In the genomic region with DNA sequence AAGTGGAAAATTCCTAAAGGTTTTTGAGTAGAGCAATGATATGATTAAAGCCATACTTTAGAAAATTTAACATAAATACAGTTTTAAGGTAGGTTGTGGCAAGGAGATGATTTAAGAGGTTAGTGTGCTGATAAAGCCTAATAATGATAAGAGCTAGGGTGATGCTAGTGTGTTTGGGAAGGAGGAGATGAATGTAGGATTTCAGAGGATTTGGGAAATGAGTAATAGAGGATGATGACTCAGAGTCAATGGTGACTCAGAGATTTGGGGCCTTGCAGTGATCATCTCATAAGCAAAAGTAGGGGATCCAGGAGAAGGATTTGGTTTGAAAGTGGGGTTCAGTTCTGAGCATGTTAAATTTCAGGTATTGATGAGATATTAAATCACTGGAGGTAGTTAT, we compare ENCODE assay signal across 9 cellular contexts. TPM values are rescaled to one million over a fixed set of nuclear protein-coding genes. Genes with fewer than 3 reads are reported as not detected.
A peak's percentile ranks its signal among the peaks of the same experiment; 100 is the strongest.
DNase-seq lines count a peak whose midpoint lies in the region; ATAC-seq and TF ChIP-seq lines count a peak whose summit lies in the region.
"Had no signal": no experiment of that assay in that cellular context is flagged by ENCODE, and none has a peak within 500 bp of the region (broad histone marks: within the 10 kb centered on the region; RNA-seq: fewer than 3 reads in every experiment).

No MANE protein-coding gene starts in this region.

- CTCF ChIA-PET in activated CD8-positive, alpha-beta T cell treated with anti-CD3 and anti-CD28 coated beads for 36 hours (lab: Charles Lee), result interaction anchor here (1.2 kb wide), 1 partner anchor 24 kb away, joined by 3 read pairs; a partner anchor contains a TSS
- CTCF ChIA-PET in activated CD8-positive, alpha-beta T cell treated with anti-CD3 and anti-CD28 coated beads, Interleukin-2, amount 10 ng/mL, durations not matched to agents 7 days and 5 days (lab: Charles Lee), result no interaction called here

- peak; percentile 68 for ATAC-seq in activated CD8-positive, alpha-beta T cell treated with anti-CD3 and anti-CD28 coated beads for 36 hours
- no peak for ATAC-seq in activated CD8-positive, alpha-beta T cell treated with anti-CD3 and anti-CD28 coated beads, Interleukin-2, amount 10 ng/mL, durations not matched to agents 7 days and 5 days
- peak; percentile 93 for ATAC-seq in RWPE2 (ENCODE audit: low read depth)
- ATAC-seq in stimulated activated effector memory CD8-positive, alpha-beta T cell treated with anti-CD3 and anti-CD28 coated beads, Interleukin-12 subunit alpha, Interleukin-12 subunit beta, amount 100 ng/mL, for 72 hours, result peak; percentile 74

- H3K36me3 ChIP-seq in RWPE2 (ENCODE audit: low read depth), result peaks cover 95% of the 10 kb centered on the region
- peaks cover 6% of the 10 kb centered on the region for H3K36me3 ChIP-seq in fibroblast of lung (ENCODE audit: control insufficient read depth, insufficient read depth, low read length)
- H3K36me3 ChIP-seq in stomach, result peaks cover 57 to 100% (median 100%) of the 10 kb centered on the region in 4 donors

- no peak overlapping the region for H3K27ac Mint-ChIP-seq in activated CD8-positive, alpha-beta T cell treated with anti-CD3 and anti-CD28 coated beads for 36 hours
- H3K27ac Mint-ChIP-seq in activated CD8-positive, alpha-beta T cell treated with anti-CD3 and anti-CD28 coated beads, Interleukin-2, amount 10 ng/mL, durations not matched to agents 7 days and 5 days, result no peak overlapping the region
- H3K27ac Mint-ChIP-seq in stimulated activated effector memory CD8-positive, alpha-beta T cell treated with anti-CD3 and anti-CD28 coated beads, Interleukin-12 subunit alpha, Interleukin-12 subunit beta, amount 100 ng/mL, for 72 hours, result no peak overlapping the region
- no peak overlapping the region for H3K27ac Mint-ChIP-seq in progenitor cell of endocrine pancreas
- H3K27ac Mint-ChIP-seq: stimulated activated naive CD8-positive, alpha-beta T cell treated with anti-CD3 and anti-CD28 coated beads, Interleukin-15, Interleukin-2, amounts not matched to agents 100 ng/mL and 50 ng/mL, for 24 hours had no signal

- H3K27me3 ChIP-seq in RWPE2 (ENCODE audit: insufficient read depth, poor library complexity, severe bottlenecking), result no peaks in the 10 kb centered on the region
- no peaks in the 10 kb centered on the region for H3K27me3 ChIP-seq in fibroblast of lung (ENCODE audit: control insufficient read depth, insufficient read depth, low read length)
- no peaks in the 10 kb centered on the region for H3K27me3 ChIP-seq in stomach

- H3K4me3 Mint-ChIP-seq in activated CD8-positive, alpha-beta T cell treated with anti-CD3 and anti-CD28 coated beads for 36 hours, result no peak overlapping the region
- no peak overlapping the region for H3K4me3 Mint-ChIP-seq in activated CD8-positive, alpha-beta T cell treated with anti-CD3 and anti-CD28 coated beads, Interleukin-2, amount 10 ng/mL, durations not matched to agents 7 days and 5 days
- H3K4me3 Mint-ChIP-seq in stimulated activated effector memory CD8-positive, alpha-beta T cell treated with anti-CD3 and anti-CD28 coated beads, Interleukin-12 subunit alpha, Interleukin-12 subunit beta, amount 100 ng/mL, for 72 hours, result no peak overlapping the region
- no peak overlapping the region for H3K4me3 Mint-ChIP-seq in progenitor cell of endocrine pancreas (ENCODE audit: low read depth)
- H3K4me3 Mint-ChIP-seq: stimulated activated naive CD8-positive, alpha-beta T cell treated with anti-CD3 and anti-CD28 coated beads, Interleukin-15, Interleukin-2, amounts not matched to agents 100 ng/mL and 50 ng/mL, for 24 hours had no signal

- H3K9me3 ChIP-seq in RWPE2 (ENCODE audit: severe bottlenecking), result no peaks in the 10 kb centered on the region
- no peaks in the 10 kb centered on the region for H3K9me3 ChIP-seq in fibroblast of lung (ENCODE audit: control insufficient read depth, insufficient read depth, low read depth, low read length)
- H3K9me3 ChIP-seq in stomach, result no peaks in the 10 kb centered on the region

- H3K79me2 ChIP-seq in fibroblast of lung (ENCODE audit: control insufficient read depth, insufficient read depth, low read length), result no peaks in the 10 kb centered on the region

- no peak overlapping the region for H2AFZ ChIP-seq in fibroblast of lung (ENCODE audit: low read length)

- H3K36me3 Mint-ChIP-seq in activated CD8-positive, alpha-beta T cell treated with anti-CD3 and anti-CD28 coated beads for 36 hours (ENCODE audit: low read depth), result peaks cover 29% of the 10 kb centered on the region
- H3K36me3 Mint-ChIP-seq in activated CD8-positive, alpha-beta T cell treated with anti-CD3 and anti-CD28 coated beads, Interleukin-2, amount 10 ng/mL, durations not matched to agents 7 days and 5 days (ENCODE audit: low read depth), result peaks cover 55% of the 10 kb centered on the region
- no peaks in the 10 kb centered on the region for H3K36me3 Mint-ChIP-seq in stimulated activated effector memory CD8-positive, alpha-beta T cell treated with anti-CD3 and anti-CD28 coated beads, Interleukin-12 subunit alpha, Interleukin-12 subunit beta, amount 100 ng/mL, for 72 hours
- peaks cover 25% of the 10 kb centered on the region for H3K36me3 Mint-ChIP-seq in progenitor cell of endocrine pancreas (ENCODE audit: insufficient read depth)

- H3K9me3 Mint-ChIP-seq in activated CD8-positive, alpha-beta T cell treated with anti-CD3 and anti-CD28 coated beads for 36 hours, result no peaks in the 10 kb centered on the region
- H3K9me3 Mint-ChIP-seq in activated CD8-positive, alpha-beta T cell treated with anti-CD3 and anti-CD28 coated beads, Interleukin-2, amount 10 ng/mL, durations not matched to agents 7 days and 5 days (ENCODE audit: insufficient read depth), result no peaks in the 10 kb centered on the region
- H3K9me3 Mint-ChIP-seq in stimulated activated effector memory CD8-positive, alpha-beta T cell treated with anti-CD3 and anti-CD28 coated beads, Interleukin-12 subunit alpha, Interleukin-12 subunit beta, amount 100 ng/mL, for 72 hours, result no peaks in the 10 kb centered on the region
- no peaks in the 10 kb centered on the region for H3K9me3 Mint-ChIP-seq in progenitor cell of endocrine pancreas (ENCODE audit: low read depth)
- H3K9me3 Mint-ChIP-seq: stimulated activated naive CD8-positive, alpha-beta T cell treated with anti-CD3 and anti-CD28 coated beads, Interleukin-15, Interleukin-2, amounts not matched to agents 100 ng/mL and 50 ng/mL, for 24 hours had no signal

- no peaks in the 10 kb centered on the region for H4K20me1 ChIP-seq in fibroblast of lung (ENCODE audit: control insufficient read depth, extremely low read depth, insufficient read depth, low read length)

- no peak for DNase-seq in activated CD8-positive, alpha-beta T cell treated with anti-CD3 and anti-CD28 coated beads for 36 hours
- no peak for DNase-seq in activated CD8-positive, alpha-beta T cell treated with anti-CD3 and anti-CD28 coated beads, Interleukin-2, amount 10 ng/mL, durations not matched to agents 7 days and 5 days
- DNase-seq in RWPE2 (ENCODE audit: low spot score) (no peak), fibroblast of lung (ENCODE audit: low read depth in 2 of 2) (peak; percentile 70 to 87), stomach (no peak), NCI-H446 treated with DMSO at 0.1 percent for 48 hours (lab: John Stamatoyannopoulos, UW) (no peak), progenitor cell of endocrine pancreas (ENCODE audit: low spot score, unreplicated experiment) (no peak)
- no peak for DNase-seq in stimulated activated effector memory CD8-positive, alpha-beta T cell treated with anti-CD3 and anti-CD28 coated beads, Interleukin-12 subunit alpha, Interleukin-12 subunit beta, amount 100 ng/mL, for 72 hours (ENCODE audit: low spot score in 2 of 2)

- intact Hi-C loops in activated CD8-positive, alpha-beta T cell treated with anti-CD3 and anti-CD28 coated beads for 36 hours (cut with micrococcal nuclease), result no loop called here
- intact Hi-C loops in stomach (cut with DNase I; ENCODE audit: low total_unique reads), result no loop called here

- H3K4me3 ChIP-seq in RWPE2 (ENCODE audit: severe bottlenecking) (no peak overlapping the region), fibroblast of lung (replicated peaks in 1 of 4; ENCODE audit: control extremely low read depth in 1 of 4, insufficient read depth in 1 of 4, low read depth in 3 of 4, low read length in 4 of 4) (no peak overlapping the region), stomach (no peak overlapping the region)

- no peaks in the 10 kb centered on the region for H3K27me3 Mint-ChIP-seq in activated CD8-positive, alpha-beta T cell treated with anti-CD3 and anti-CD28 coated beads for 36 hours
- no peaks in the 10 kb centered on the region for H3K27me3 Mint-ChIP-seq in activated CD8-positive, alpha-beta T cell treated with anti-CD3 and anti-CD28 coated beads, Interleukin-2, amount 10 ng/mL, durations not matched to agents 7 days and 5 days (ENCODE audit: low read depth)
- no peaks in the 10 kb centered on the region for H3K27me3 Mint-ChIP-seq in progenitor cell of endocrine pancreas
- H3K27me3 Mint-ChIP-seq: stimulated activated naive CD8-positive, alpha-beta T cell treated with anti-CD3 and anti-CD28 coated beads, Interleukin-15, Interleukin-2, amounts not matched to agents 100 ng/mL and 50 ng/mL, for 24 hours had no signal

- H3K27ac ChIP-seq in RWPE2 (ENCODE audit: poor library complexity, severe bottlenecking), result peak overlapping the region; percentile 50
- H3K27ac ChIP-seq in fibroblast of lung (ENCODE audit: insufficient read depth, low read length), result peak overlapping the region; percentile 15
- peak overlapping the region in 1 of 5 donors; percentile 60 for H3K27ac ChIP-seq in stomach

- no peak for TF ChIP-seq CTCF in activated CD8-positive, alpha-beta T cell treated with anti-CD3 and anti-CD28 coated beads for 36 hours (IDR thresholded peaks at IDR 0.05)
- TF ChIP-seq CTCF in RWPE2 (IDR thresholded peaks at IDR 0.05; ENCODE audit: poor library complexity, severe bottlenecking) (no peak), fibroblast of lung (conservative IDR thresholded peaks at IDR 0.05 in 1 of 2, IDR thresholded peaks at IDR 0.05 in 1 of 2; ENCODE audit: low read depth in 1 of 2, low read length in 2 of 2) (no peak), stomach (IDR thresholded peaks at IDR 0.05) (no peak), progenitor cell of endocrine pancreas (IDR thresholded peaks at IDR 0.05; ENCODE audit: unreplicated experiment) (no peak)

- H3K4me1 Mint-ChIP-seq in activated CD8-positive, alpha-beta T cell treated with anti-CD3 and anti-CD28 coated beads for 36 hours (ENCODE audit: low read depth), result peaks cover 20% of the 10 kb centered on the region
- H3K4me1 Mint-ChIP-seq in activated CD8-positive, alpha-beta T cell treated with anti-CD3 and anti-CD28 coated beads, Interleukin-2, amount 10 ng/mL, durations not matched to agents 7 days and 5 days (ENCODE audit: low read depth), result no peaks in the 10 kb centered on the region
- H3K4me1 Mint-ChIP-seq in stimulated activated effector memory CD8-positive, alpha-beta T cell treated with anti-CD3 and anti-CD28 coated beads, Interleukin-12 subunit alpha, Interleukin-12 subunit beta, amount 100 ng/mL, for 72 hours, result peaks cover 19% of the 10 kb centered on the region
- no peaks in the 10 kb centered on the region for H3K4me1 Mint-ChIP-seq in progenitor cell of endocrine pancreas (ENCODE audit: low read depth)

- no peak for TF ChIP-seq EP300 in stomach (IDR thresholded peaks at IDR 0.05)

- POLR2A ChIA-PET in activated CD8-positive, alpha-beta T cell treated with anti-CD3 and anti-CD28 coated beads for 36 hours (lab: Charles Lee), result no interaction called here
- POLR2A ChIA-PET in activated CD8-positive, alpha-beta T cell treated with anti-CD3 and anti-CD28 coated beads, Interleukin-2, amount 10 ng/mL, durations not matched to agents 7 days and 5 days (lab: Charles Lee), result no interaction called here

- no peak overlapping the region for H3K4me2 ChIP-seq in fibroblast of lung (ENCODE audit: extremely low read depth, insufficient read depth, low read length)

- H3K4me1 ChIP-seq in RWPE2 (ENCODE audit: insufficient read depth, poor library complexity, severe bottlenecking) (peaks cover 9% of the 10 kb centered on the region), fibroblast of lung (ENCODE audit: control insufficient read depth, extremely low read depth, insufficient read depth, low read length) (peaks cover 11% of the 10 kb centered on the region), stomach (peaks cover 0 to 4% (median 0%) of the 10 kb centered on the region in 4 donors)

- no peak for TF ChIP-seq POLR2A in stomach (IDR thresholded peaks at IDR 0.05)

- no peak overlapping the region for H3K9ac ChIP-seq in fibroblast of lung (ENCODE audit: insufficient read depth, low read length)

RNA-seq across cellular contexts. Expression of a gene that starts 23.3 kb away (rescaled TPM):
- total RNA-seq in activated CD8-positive, alpha-beta T cell treated with anti-CD3 and anti-CD28 coated beads for 36 hours, result 10 to 100 TPM; 76.9 to 87.1 TPM
- total RNA-seq in activated CD8-positive, alpha-beta T cell treated with anti-CD3 and anti-CD28 coated beads, Interleukin-2, amount 10 ng/mL, durations not matched to agents 7 days and 5 days, result 10 to 100 TPM; 33.6 to 34.9 TPM
- total RNA-seq in fibroblast of lung, result 23.3 and 23.6 TPM in 2 replicates
- polyA plus RNA-seq in fibroblast of lung, result 38.2 and 44.2 TPM in 2 replicates
- polyA plus RNA-seq in fibroblast of lung (2012), result 24.3 and 27.7 TPM in 2 replicates
- 13.9 and 28.7 TPM in 2 replicates for polyA minus RNA-seq in fibroblast of lung (ENCODE audit: low replicate concordance)
- 10 to 100 TPM; 22.6 to 84.9 (median 50.4) TPM for total RNA-seq in stomach
- 10 to 100 TPM; 28.0 to 34.1 (median 32.2) TPM for polyA plus RNA-seq in stomach
- 39.0 and 39.4 TPM in 2 replicates for total RNA-seq in progenitor cell of endocrine pancreas

RNA-seq across cellular contexts. Expression of a gene that starts 40.8 kb away (rescaled TPM):
- total RNA-seq in activated CD8-positive, alpha-beta T cell treated with anti-CD3 and anti-CD28 coated beads for 36 hours, result under 1 TPM; 0.11 to 0.27 TPM
- under 1 TPM in 1 of 2 experiments, not detected in 1; 0.81 TPM for total RNA-seq in activated CD8-positive, alpha-beta T cell treated with anti-CD3 and anti-CD28 coated beads, Interleukin-2, amount 10 ng/mL, durations not matched to agents 7 days and 5 days
- total RNA-seq in fibroblast of lung, result 4.1 TPM in 2 replicates
- polyA plus RNA-seq in fibroblast of lung, result 107 and 600 TPM in 2 replicates
- polyA plus RNA-seq in fibroblast of lung (2012), result 118 and 780 TPM in 2 replicates
- 95.8 and 1,122 TPM in 2 replicates for polyA minus RNA-seq in fibroblast of lung (ENCODE audit: low replicate concordance)
- total RNA-seq in stomach, result 1,000 to 10,000 TPM in 2 of 5 donors, 100 to 1,000 TPM in 3; 444 to 2,977 (median 978) TPM
- 1,000 to 10,000 TPM in 1 of 3 donors, 100 to 1,000 TPM in 2; 143 to 1,485 (median 206) TPM for polyA plus RNA-seq in stomach
- 0.19 and 0.31 TPM in 2 replicates for total RNA-seq in progenitor cell of endocrine pancreas

Comparison
In these comparisons a context has a peak if more than half of its experiments do, and no peak if none do; other contexts are left out.
1. DNase-seq: peak in fibroblast of lung (2 of 2); none in activated CD8-positive, alpha-beta T cell treated with anti-CD3 and anti-CD28 coated beads for 36 hours (single experiment), activated CD8-positive, alpha-beta T cell treated with anti-CD3 and anti-CD28 coated beads, Interleukin-2, amount 10 ng/mL, durations not matched to agents 7 days and 5 days (single experiment), RWPE2 (single experiment), stimulated activated effector memory CD8-positive, alpha-beta T cell treated with anti-CD3 and anti-CD28 coated beads, Interleukin-12 subunit alpha, Interleukin-12 subunit beta, amount 100 ng/mL, for 72 hours (0 of 2), stomach (single experiment), NCI-H446 treated with DMSO at 0.1 percent for 48 hours (single experiment) and progenitor cell of endocrine pancreas (single experiment).
2. RNA of a gene that starts 40.8 kb away (total RNA-seq): 444 to 2,977 TPM in stomach; 4.1 TPM in fibroblast of lung, 0.81 TPM in activated CD8-positive, alpha-beta T cell treated with anti-CD3 and anti-CD28 coated beads, Interleukin-2, amount 10 ng/mL, durations not matched to agents 7 days and 5 days, 0.11 to 0.27 TPM in activated CD8-positive, alpha-beta T cell treated with anti-CD3 and anti-CD28 coated beads for 36 hours and 0.19 to 0.31 TPM in progenitor cell of endocrine pancreas; every median in the first group is over 10 times any median in the second.